Comparison of ENCODE assay signal across 28 cellular contexts in the genomic region with DNA sequence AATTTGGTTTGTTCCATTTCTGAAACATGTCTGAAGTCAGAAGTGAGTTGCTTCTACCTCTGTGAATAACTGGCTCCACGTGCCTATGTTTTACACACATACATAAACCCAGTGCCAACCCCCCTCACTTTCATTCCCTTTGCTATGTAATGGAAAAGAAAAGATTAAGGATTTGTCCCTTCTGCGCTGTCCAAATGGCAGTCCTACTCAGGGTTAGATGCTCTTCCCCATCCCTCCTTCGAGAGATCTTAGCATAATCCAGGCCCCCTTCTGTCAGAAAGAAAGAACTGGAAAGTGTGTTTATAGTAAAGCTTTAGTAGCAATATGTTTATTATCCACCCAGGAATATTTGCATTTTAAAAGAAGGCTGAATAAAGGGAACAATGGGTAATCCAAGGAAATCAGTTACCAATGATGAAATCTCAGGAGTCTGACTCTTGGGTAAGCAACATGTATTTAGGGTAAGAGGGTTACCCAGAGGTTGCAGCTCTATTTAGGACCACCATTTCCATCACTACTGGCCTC. TPM values are rescaled to one million over a fixed set of nuclear protein-coding genes. Genes with fewer than 3 reads are reported as not detected.
"Had no signal": no experiment of that assay in that cellular context is flagged by ENCODE, and none has a peak within 500 bp of the region (broad histone marks: within the 10 kb centered on the region; RNA-seq: fewer than 3 reads in every experiment).

No MANE protein-coding gene starts in this region.

- H3K36me3 Mint-ChIP-seq: naive thymus-derived CD8-positive, alpha-beta T cell; stimulated activated memory B cell treated with anti-CD40 and anti-IgM and Interleukin-4, amounts not matched to agents 10 μg/mL and 1 μg/mL and 100 μg/mL, for 72 hours had no signal

- H3K27ac Mint-ChIP-seq: nephron progenitor cell; stimulated activated memory B cell treated with anti-CD40 and anti-IgM and Interleukin-4, amounts not matched to agents 10 μg/mL and 1 μg/mL and 100 μg/mL, for 72 hours had no signal

- DNase-seq: cortex of kidney; foreskin fibroblast; gastrocnemius medialis; head of caudate nucleus; left ventricle myocardium superior; lower lobe of right lung; naive thymus-derived CD8-positive, alpha-beta T cell; nephron progenitor cell; nucleus accumbens; stimulated activated CD4-positive, alpha-beta T cell treated with anti-CD3 and anti-CD28 coated beads, Interleukin-2, amount 100 ng/mL, for 24 hours; stimulated activated CD4-positive, alpha-beta T cell treated with anti-CD3 and anti-CD28 coated beads, Interleukin-4, amount 100 ng/mL, for 4 hours; stimulated activated naive CD8-positive, alpha-beta T cell treated with anti-CD3 and anti-CD28 coated beads, Interleukin-15, amount 100 ng/mL, for 72 hours; transverse colon; upper lobe of right lung; uterus had no signal

- H3K27me3 ChIP-seq: gastrocnemius medialis, right atrium auricular region, uterus had no signal

- ATAC-seq: esophagus mucosa; gastrocnemius medialis; left ventricle myocardium superior; lower lobe of right lung; naive thymus-derived CD8-positive, alpha-beta T cell; sciatic nerve; stimulated activated memory B cell treated with anti-CD40 and anti-IgM and Interleukin-4, amounts not matched to agents 10 μg/mL and 1 μg/mL and 100 μg/mL, for 72 hours; stimulated activated naive CD8-positive, alpha-beta T cell treated with anti-CD3 and anti-CD28 coated beads, Interleukin-15, amount 100 ng/mL, for 72 hours; upper lobe of right lung had no signal

- H3K4me3 ChIP-seq: gastrocnemius medialis, lower lobe of right lung, prostate gland, right atrium auricular region, smooth muscle cell, suprapubic skin, transverse colon, upper lobe of right lung, uterus had no signal

- H3K9me3 ChIP-seq: gastrocnemius medialis, lower lobe of right lung, prostate gland, right atrium auricular region, suprapubic skin, transverse colon, upper lobe of right lung, uterus had no signal

- H3K27me3 Mint-ChIP-seq: stimulated activated naive CD8-positive, alpha-beta T cell treated with anti-CD3 and anti-CD28 coated beads, Interleukin-15, amount 100 ng/mL, for 72 hours had no signal

- H3K27ac ChIP-seq: gastrocnemius medialis, lower lobe of right lung, prostate gland, right atrium auricular region, suprapubic skin, transverse colon, upper lobe of right lung, uterus had no signal

- H3K9me3 Mint-ChIP-seq: naive thymus-derived CD8-positive, alpha-beta T cell; stimulated activated memory B cell treated with anti-CD40 and anti-IgM and Interleukin-4, amounts not matched to agents 10 μg/mL and 1 μg/mL and 100 μg/mL, for 72 hours; stimulated activated naive CD8-positive, alpha-beta T cell treated with anti-CD3 and anti-CD28 coated beads, Interleukin-15, amount 100 ng/mL, for 72 hours had no signal

- H3K4me1 ChIP-seq: prostate gland, uterus had no signal

- H3K4me3 Mint-ChIP-seq: nephron progenitor cell; stimulated activated memory B cell treated with anti-CD40 and anti-IgM and Interleukin-4, amounts not matched to agents 10 μg/mL and 1 μg/mL and 100 μg/mL, for 72 hours; stimulated activated naive CD8-positive, alpha-beta T cell treated with anti-CD3 and anti-CD28 coated beads, Interleukin-15, amount 100 ng/mL, for 72 hours had no signal

- H3K36me3 ChIP-seq: gastrocnemius medialis, lower lobe of right lung, prostate gland, right atrium auricular region, suprapubic skin, transverse colon, upper lobe of right lung, uterus had no signal

RNA-seq across cellular contexts. Expression of gene HOATZ, which starts 22.8 kb away (rescaled TPM):
- total RNA-seq: dermis microvascular lymphatic vessel endothelial cell; esophagus mucosa; gastrocnemius medialis; glomerular endothelial cell; left ventricle myocardium superior; mesenteric fat pad; myocyte; naive thymus-derived CD8-positive, alpha-beta T cell; osteocyte; right atrium auricular region; sciatic nerve; suprapubic skin; transverse colon; upper lobe of right lung had no signal
- polyA plus RNA-seq: keratinocyte; naive thymus-derived CD8-positive, alpha-beta T cell had no signal

RNA-seq across cellular contexts. Expression of gene BTG4, which starts 25.2 kb away (rescaled TPM):
- total RNA-seq: dermis microvascular lymphatic vessel endothelial cell; esophagus mucosa; gastrocnemius medialis; glomerular endothelial cell; left ventricle myocardium superior; mesenteric fat pad; myocyte; naive thymus-derived CD8-positive, alpha-beta T cell; osteocyte; right atrium auricular region; sciatic nerve; smooth muscle cell; suprapubic skin; transverse colon; upper lobe of right lung; uterus had no signal
- polyA plus RNA-seq: naive thymus-derived CD8-positive, alpha-beta T cell had no signal
